In genomic region chr19:6776045-6776444, GRCh38 we compare ENCODE assay signal across 2 cellular contexts. TPM values are rescaled to one million over a fixed set of nuclear protein-coding genes. Genes with fewer than 3 reads are reported as not detected.
"Had no signal": no experiment of that assay in that cellular context is flagged by ENCODE, and none has a peak within 500 bp of the region (broad histone marks: within the 10 kb centered on the region; RNA-seq: fewer than 3 reads in every experiment).

No MANE protein-coding gene starts in this region.

RNA-seq across cellular contexts. Expression of gene VAV1, which starts 3.5 kb away (rescaled TPM):
- total RNA-seq: glomerular endothelial cell, neural crest cell had no signal

RNA-seq across cellular contexts. Expression of gene SH2D3A, which starts 8.8 kb away (rescaled TPM):
- total RNA-seq: neural crest cell had no signal
